ENCODE assay signal across 28 cellular contexts in the genomic region with DNA sequence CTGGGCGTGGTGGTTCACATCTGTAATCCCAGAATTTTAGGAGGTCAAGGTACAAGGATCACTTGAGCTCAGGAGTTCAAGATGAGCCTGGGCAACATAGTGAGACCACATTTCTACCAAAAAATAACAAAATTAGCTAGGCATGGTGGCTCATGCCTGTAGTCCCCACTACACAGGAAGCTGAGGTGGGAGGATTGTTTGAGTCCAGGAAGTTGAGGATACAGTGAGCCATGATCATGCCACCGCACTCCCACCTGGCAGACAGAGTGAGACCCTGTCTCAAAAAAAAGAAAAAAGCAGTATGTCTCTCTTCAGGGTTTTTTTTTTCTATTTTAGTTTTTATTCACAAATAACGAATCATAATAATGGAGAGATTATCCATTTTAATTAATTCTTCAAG.
"Had no signal": no experiment of that assay in that cellular context is flagged by ENCODE, and none has a peak within 500 bp of the region (broad histone marks: within the 10 kb centered on the region; RNA-seq: fewer than 3 reads in every experiment).

No MANE protein-coding gene starts in this region.

- H3K27ac ChIP-seq: left lung, lower lobe of right lung, ovary, skin epidermis, stomach, testis, thyroid gland, transverse colon, vagina had no signal

- H3K9me3 ChIP-seq: left lung, lower lobe of right lung, ovary, stomach, testis, thyroid gland, transverse colon, upper lobe of left lung, vagina had no signal

- H3K27ac Mint-ChIP-seq: mesothelial cell of epicardium; natural killer cell; progenitor cell of endocrine pancreas; stimulated activated naive B cell treated with anti-CD40 and anti-IgM and Interleukin-4, amounts not matched to agents 10 μg/mL and 1 μg/mL and 100 μg/mL, for 72 hours had no signal

- H3K9me3 Mint-ChIP-seq: mesothelial cell of epicardium; naive B cell; natural killer cell; stimulated activated naive B cell treated with anti-CD40 and anti-IgM and Interleukin-4, amounts not matched to agents 10 μg/mL and 1 μg/mL and 100 μg/mL, for 72 hours had no signal

- H3K27me3 Mint-ChIP-seq: naive B cell; progenitor cell of endocrine pancreas; stimulated activated naive B cell treated with anti-CD40 and anti-IgM and Interleukin-4, amounts not matched to agents 10 μg/mL and 1 μg/mL and 100 μg/mL, for 72 hours had no signal

- H3K4me1 Mint-ChIP-seq: mesothelial cell of epicardium had no signal

- H3K4me3 ChIP-seq: left lung, lower lobe of right lung, ovary, skin epidermis, stomach, testis, thyroid gland, transverse colon, upper lobe of left lung, vagina had no signal

- FAIRE-seq: keratinocyte had no signal

- H3K27me3 ChIP-seq: left lung, ovary, stomach, testis, thyroid gland, transverse colon, upper lobe of left lung, vagina had no signal

- ATAC-seq: left colon; left lung; lower lobe of right lung; natural killer cell; right cardiac atrium; sciatic nerve; stimulated activated naive B cell treated with anti-CD40 and anti-IgM and Interleukin-4, amounts not matched to agents 10 μg/mL and 1 μg/mL and 100 μg/mL, for 72 hours; stimulated activated naive CD8-positive, alpha-beta T cell treated with anti-CD3 and anti-CD28 coated beads, Interleukin-15, Interleukin-2, amounts not matched to agents 100 U/mL and 50 U/mL, for 24 hours had no signal

- H3K4me3 Mint-ChIP-seq: mesothelial cell of epicardium; naive B cell; natural killer cell; stimulated activated naive B cell treated with anti-CD40 and anti-IgM and Interleukin-4, amounts not matched to agents 10 μg/mL and 1 μg/mL and 100 μg/mL, for 72 hours had no signal

- DNase-seq: hippocampal formation; left colon; left lung; lower lobe of right lung; mammary epithelial cell; mesendoderm; naive B cell; natural killer cell; ovary; retina; right cardiac atrium; stimulated activated CD4-positive, alpha-beta T cell treated with anti-CD3 and anti-CD28 coated beads, Interleukin-12 subunit alpha, Interleukin-12 subunit beta, amount 100 ng/mL, for 4 hours; stimulated activated CD4-positive, alpha-beta T cell treated with anti-CD3 and anti-CD28 coated beads, Interleukin-15, amount 100 ng/mL, for 24 hours; stimulated activated CD4-positive, alpha-beta T cell treated with anti-CD3 and anti-CD28 coated beads, Interleukin-2, amount 100 ng/mL, for 24 hours; stimulated activated CD4-positive, alpha-beta T cell treated with anti-CD3 and anti-CD28 coated beads, Interleukin-4, amount 100 ng/mL, for 1 hour; stimulated activated naive B cell treated with anti-CD40 and anti-IgM and Interleukin-4, amounts not matched to agents 10 μg/mL and 1 μg/mL and 100 μg/mL, for 72 hours; stimulated activated naive CD8-positive, alpha-beta T cell treated with anti-CD3 and anti-CD28 coated beads, Interleukin-15, Interleukin-2, amounts not matched to agents 100 U/mL and 50 U/mL, for 24 hours; stomach; testis; thyroid gland; transverse colon; upper lobe of left lung had no signal

- H3K36me3 ChIP-seq: lower lobe of right lung, ovary, thyroid gland, transverse colon, vagina had no signal

- H3K36me3 Mint-ChIP-seq: mesothelial cell of epicardium, naive B cell, natural killer cell had no signal

- H3K4me1 ChIP-seq: lower lobe of right lung, stomach, testis had no signal
